1 cellular context compared by ENCODE assay signal in the genomic region with DNA sequence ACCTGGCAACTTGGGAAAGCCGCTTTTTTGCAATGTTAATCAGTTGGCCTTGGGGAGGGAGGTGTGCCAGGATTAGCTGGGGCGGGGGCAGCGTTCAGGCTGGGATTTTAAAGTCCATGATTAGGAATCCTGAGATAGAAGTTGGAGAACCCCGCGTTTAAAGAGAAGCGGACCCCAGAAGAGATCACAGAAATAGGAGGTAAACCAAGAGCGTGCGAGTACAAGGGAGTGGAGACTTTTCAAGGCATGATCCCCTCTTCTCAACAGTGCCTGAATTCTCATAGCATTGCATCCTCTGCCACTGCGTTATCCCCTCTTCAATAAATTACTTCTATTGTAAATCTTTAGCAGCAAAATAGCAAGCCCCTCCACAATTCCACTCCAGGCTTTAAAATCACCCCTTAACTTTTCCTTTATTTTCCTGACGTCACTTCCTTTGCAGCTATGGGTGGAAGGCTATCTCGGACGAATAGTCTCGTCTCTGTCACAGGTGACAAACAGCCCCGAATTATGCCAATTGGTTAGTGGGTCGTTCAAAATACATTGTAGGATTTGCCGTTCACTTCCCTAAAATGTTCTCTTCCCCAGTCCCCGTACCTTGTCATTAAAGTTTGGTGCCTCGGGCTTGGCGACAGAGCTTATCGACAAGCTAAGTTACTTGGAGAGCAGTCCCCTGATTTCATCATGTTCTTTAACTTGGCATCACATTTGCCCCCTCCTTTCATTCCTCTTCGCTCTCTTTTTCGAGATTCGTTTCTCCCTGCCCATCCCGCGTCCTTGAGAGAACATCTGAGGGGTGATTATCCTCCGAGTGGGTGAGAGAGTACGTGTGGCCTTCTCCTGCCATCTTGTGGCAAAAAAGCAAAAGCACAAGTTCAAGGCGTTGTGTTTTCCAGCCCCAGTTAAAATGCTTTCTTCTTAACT.
TF ChIP-seq lines count a peak whose summit lies in the region.

No MANE protein-coding gene starts in this region.

TF ChIP-seq in HepG2, 621 proteins besides CTCF, POLR2A, EP300 and RAD21 (continued from another document and continues in another):
- TF ChIP-seq, protein P1, sequence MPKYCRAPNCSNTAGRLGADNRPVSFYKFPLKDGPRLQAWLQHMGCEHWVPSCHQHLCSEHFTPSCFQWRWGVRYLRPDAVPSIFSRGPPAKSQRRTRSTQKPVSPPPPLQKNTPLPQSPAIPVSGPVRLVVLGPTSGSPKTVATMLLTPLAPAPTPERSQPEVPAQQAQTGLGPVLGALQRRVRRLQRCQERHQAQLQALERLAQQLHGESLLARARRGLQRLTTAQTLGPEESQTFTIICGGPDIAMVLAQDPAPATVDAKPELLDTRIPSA (CRISPR knock-in tag; IDR thresholded peaks at IDR 0.05; ENCODE audit: borderline replicate concordance): no peak; the same call in 1 of the 2 replicates
- TF ChIP-seq SIN3A (IDR thresholded peaks at IDR 0.05; ENCODE audit: borderline replicate concordance, low read depth, low read length) (peak; percentile 65; the same call in 1 of the 2 replicates), ZBTB1 (CRISPR knock-in tag; IDR thresholded peaks at IDR 0.05; ENCODE audit: borderline replicate concordance) (no peak), ZNF530 (CRISPR knock-in tag; IDR thresholded peaks at IDR 0.05; ENCODE audit: low read depth) (no peak), MAZ (IDR thresholded peaks at IDR 0.05; ENCODE audit: borderline replicate concordance, low read depth, low read length) (no peak), MAZ (CRISPR knock-in tag; IDR thresholded peaks at IDR 0.05; ENCODE audit: low read depth) (no peak), RFX3 (CRISPR knock-in tag; IDR thresholded peaks at IDR 0.05) (no peak; the same call in 1 of the 2 replicates), GABPA (IDR thresholded peaks at IDR 0.05; ENCODE audit: low read depth, low read length) (peak; percentile 34; the same call in 1 of the 2 replicates), GABPA (CRISPR knock-in tag; IDR thresholded peaks at IDR 0.05; ENCODE audit: low read depth) (peak; percentile 90), GTF2F1 (IDR thresholded peaks at IDR 0.05; ENCODE audit: low read length) (no peak), SRSF9 (IDR thresholded peaks at IDR 0.05; ENCODE audit: borderline replicate concordance, insufficient read depth, low read depth, low read length, poor library complexity, severe bottlenecking) (no peak), ZNF761 (CRISPR knock-in tag; conservative IDR thresholded peaks at IDR 0.05) (no peak), ZNF276 (CRISPR knock-in tag; IDR thresholded peaks at IDR 0.05; ENCODE audit: low read depth) (no peak), XBP1 (CRISPR knock-in tag; IDR thresholded peaks at IDR 0.05) (no peak), ZNF12 (CRISPR knock-in tag; IDR thresholded peaks at IDR 0.05) (peak; percentile 39; the same call in 1 of the 2 replicates), UBTF (CRISPR knock-in tag; IDR thresholded peaks at IDR 0.05) (peak; percentile 52; the same call in 1 of the 2 replicates), ATF1 (CRISPR knock-in tag; IDR thresholded peaks at IDR 0.05) (peak; percentile 92), ZNF296 (CRISPR knock-in tag; conservative IDR thresholded peaks at IDR 0.05) (no peak), ZKSCAN1 (IDR thresholded peaks at IDR 0.05; ENCODE audit: low read length) (no peak), SUZ12 (IDR thresholded peaks at IDR 0.05; ENCODE audit: low read depth, low read length) (no peak), MAFG (CRISPR knock-in tag; IDR thresholded peaks at IDR 0.05) (no peak), AGO2 (optimal IDR thresholded peaks at IDR 0.05; ENCODE audit: low read depth, low read length) (peak; percentile 41), CREB1 (IDR thresholded peaks at IDR 0.05) (peak; percentile 96), CREB1 (CRISPR knock-in tag; IDR thresholded peaks at IDR 0.05) (peak; percentile 97), ZNF510 (CRISPR knock-in tag; IDR thresholded peaks at IDR 0.05; ENCODE audit: low read depth) (peak; percentile 59; the same call in 1 of the 2 replicates), POGZ (CRISPR knock-in tag; IDR thresholded peaks at IDR 0.05) (peak; percentile 49; the same call in 1 of the 2 replicates), KMT2B (CRISPR knock-in tag; IDR thresholded peaks at IDR 0.05) (no peak), SYNCRIP (IDR thresholded peaks at IDR 0.05; ENCODE audit: insufficient read depth, low read depth, low read length) (no peak), SRSF1 (optimal IDR thresholded peaks at IDR 0.05; ENCODE audit: low read depth, low read length) (no peak), HOXD1 (CRISPR knock-in tag; IDR thresholded peaks at IDR 0.05) (no peak), ZNF451 (CRISPR knock-in tag; IDR thresholded peaks at IDR 0.05) (no peak), SOX13 (IDR thresholded peaks at IDR 0.05) (no peak), SOX13 (CRISPR knock-in tag; conservative IDR thresholded peaks at IDR 0.05 in 1 of 2, IDR thresholded peaks at IDR 0.05 in 1 of 2) (no peak), BCL6 (CRISPR knock-in tag; IDR thresholded peaks at IDR 0.05) (peak; percentile 13), ZNF430 (CRISPR knock-in tag; IDR thresholded peaks at IDR 0.05) (peak; percentile 9; the same call in 1 of the 2 replicates)
- TF ChIP-seq, protein P2, sequence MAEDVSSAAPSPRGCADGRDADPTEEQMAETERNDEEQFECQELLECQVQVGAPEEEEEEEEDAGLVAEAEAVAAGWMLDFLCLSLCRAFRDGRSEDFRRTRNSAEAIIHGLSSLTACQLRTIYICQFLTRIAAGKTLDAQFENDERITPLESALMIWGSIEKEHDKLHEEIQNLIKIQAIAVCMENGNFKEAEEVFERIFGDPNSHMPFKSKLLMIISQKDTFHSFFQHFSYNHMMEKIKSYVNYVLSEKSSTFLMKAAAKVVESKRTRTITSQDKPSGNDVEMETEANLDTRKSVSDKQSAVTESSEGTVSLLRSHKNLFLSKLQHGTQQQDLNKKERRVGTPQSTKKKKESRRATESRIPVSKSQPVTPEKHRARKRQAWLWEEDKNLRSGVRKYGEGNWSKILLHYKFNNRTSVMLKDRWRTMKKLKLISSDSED (CRISPR knock-in tag; IDR thresholded peaks at IDR 0.05): no peak
- TF ChIP-seq, protein P3, sequence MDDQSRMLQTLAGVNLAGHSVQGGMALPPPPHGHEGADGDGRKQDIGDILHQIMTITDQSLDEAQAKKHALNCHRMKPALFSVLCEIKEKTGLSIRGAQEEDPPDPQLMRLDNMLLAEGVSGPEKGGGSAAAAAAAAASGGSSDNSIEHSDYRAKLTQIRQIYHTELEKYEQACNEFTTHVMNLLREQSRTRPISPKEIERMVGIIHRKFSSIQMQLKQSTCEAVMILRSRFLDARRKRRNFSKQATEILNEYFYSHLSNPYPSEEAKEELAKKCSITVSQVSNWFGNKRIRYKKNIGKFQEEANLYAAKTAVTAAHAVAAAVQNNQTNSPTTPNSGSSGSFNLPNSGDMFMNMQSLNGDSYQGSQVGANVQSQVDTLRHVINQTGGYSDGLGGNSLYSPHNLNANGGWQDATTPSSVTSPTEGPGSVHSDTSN (CRISPR knock-in tag; IDR thresholded peaks at IDR 0.05; ENCODE audit: borderline replicate concordance): no peak
- TF ChIP-seq, protein P4, sequence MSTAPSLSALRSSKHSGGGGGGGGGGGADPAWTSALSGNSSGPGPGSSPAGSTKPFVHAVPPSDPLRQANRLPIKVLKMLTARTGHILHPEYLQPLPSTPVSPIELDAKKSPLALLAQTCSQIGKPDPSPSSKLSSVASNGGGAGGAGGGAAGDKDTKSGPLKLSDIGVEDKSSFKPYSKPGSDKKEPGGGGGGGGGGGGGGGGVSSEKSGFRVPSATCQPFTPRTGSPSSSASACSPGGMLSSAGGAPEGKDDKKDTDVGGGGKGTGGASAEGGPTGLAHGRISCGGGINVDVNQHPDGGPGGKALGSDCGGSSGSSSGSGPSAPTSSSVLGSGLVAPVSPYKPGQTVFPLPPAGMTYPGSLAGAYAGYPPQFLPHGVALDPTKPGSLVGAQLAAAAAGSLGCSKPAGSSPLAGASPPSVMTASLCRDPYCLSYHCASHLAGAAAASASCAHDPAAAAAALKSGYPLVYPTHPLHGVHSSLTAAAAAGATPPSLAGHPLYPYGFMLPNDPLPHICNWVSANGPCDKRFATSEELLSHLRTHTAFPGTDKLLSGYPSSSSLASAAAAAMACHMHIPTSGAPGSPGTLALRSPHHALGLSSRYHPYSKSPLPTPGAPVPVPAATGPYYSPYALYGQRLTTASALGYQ (CRISPR knock-in tag; IDR thresholded peaks at IDR 0.05): 0 out of 2 replicates have a peak, but pooled peaks have one; percentile 23
- TF ChIP-seq, protein P5, sequence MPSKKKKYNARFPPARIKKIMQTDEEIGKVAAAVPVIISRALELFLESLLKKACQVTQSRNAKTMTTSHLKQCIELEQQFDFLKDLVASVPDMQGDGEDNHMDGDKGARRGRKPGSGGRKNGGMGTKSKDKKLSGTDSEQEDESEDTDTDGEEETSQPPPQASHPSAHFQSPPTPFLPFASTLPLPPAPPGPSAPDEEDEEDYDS (CRISPR knock-in tag; IDR thresholded peaks at IDR 0.05): no peak; the same call in 1 of the 2 replicates
- TF ChIP-seq, protein P6, sequence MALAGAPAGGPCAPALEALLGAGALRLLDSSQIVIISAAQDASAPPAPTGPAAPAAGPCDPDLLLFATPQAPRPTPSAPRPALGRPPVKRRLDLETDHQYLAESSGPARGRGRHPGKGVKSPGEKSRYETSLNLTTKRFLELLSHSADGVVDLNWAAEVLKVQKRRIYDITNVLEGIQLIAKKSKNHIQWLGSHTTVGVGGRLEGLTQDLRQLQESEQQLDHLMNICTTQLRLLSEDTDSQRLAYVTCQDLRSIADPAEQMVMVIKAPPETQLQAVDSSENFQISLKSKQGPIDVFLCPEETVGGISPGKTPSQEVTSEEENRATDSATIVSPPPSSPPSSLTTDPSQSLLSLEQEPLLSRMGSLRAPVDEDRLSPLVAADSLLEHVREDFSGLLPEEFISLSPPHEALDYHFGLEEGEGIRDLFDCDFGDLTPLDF (CRISPR knock-in tag; IDR thresholded peaks at IDR 0.05): peak; percentile 33; the same call in 1 of the 2 replicates
